24 cellular contexts compared by ENCODE assay signal in genomic region chr10:71830726-71831125, GRCh38.
"Had no signal": no experiment of that assay in that cellular context is flagged by ENCODE, and none has a peak within 500 bp of the region (broad histone marks: within the 10 kb centered on the region; RNA-seq: fewer than 3 reads in every experiment).

No MANE protein-coding gene starts in this region.

- H3K9me3 ChIP-seq: ascending aorta, esophagus muscularis mucosa, heart right ventricle, right atrium auricular region, testis, upper lobe of left lung, vagina had no signal

- H3K4me3 Mint-ChIP-seq: activated CD4-positive, alpha-beta memory T cell treated with anti-CD3 and anti-CD28 coated beads for 36 hours; activated naive CD4-positive, alpha-beta T cell treated with anti-CD3 and anti-CD28 coated beads, Interleukin-2, amount 10 ng/mL, durations not matched to agents 7 days and 5 days; activated naive CD8-positive, alpha-beta T cell treated with anti-CD3 and anti-CD28 coated beads, Interleukin-2, amount 10 ng/mL, durations not matched to agents 7 days and 5 days; naive thymus-derived CD8-positive, alpha-beta T cell; neural progenitor cell had no signal

- H3K9me3 Mint-ChIP-seq: activated CD4-positive, alpha-beta memory T cell treated with anti-CD3 and anti-CD28 coated beads for 36 hours; activated naive CD4-positive, alpha-beta T cell treated with anti-CD3 and anti-CD28 coated beads, Interleukin-2, amount 10 ng/mL, durations not matched to agents 7 days and 5 days; activated naive CD8-positive, alpha-beta T cell treated with anti-CD3 and anti-CD28 coated beads, Interleukin-2, amount 10 ng/mL, durations not matched to agents 7 days and 5 days; naive thymus-derived CD8-positive, alpha-beta T cell; neural progenitor cell had no signal

- H3K4me3 ChIP-seq: ascending aorta, esophagus muscularis mucosa, heart right ventricle, neural progenitor cell, right atrium auricular region, testis, upper lobe of left lung, vagina had no signal

- ATAC-seq: activated CD4-positive, CD25-positive, alpha-beta regulatory T cell treated with anti-CD3 and anti-CD28 coated beads, Interleukin-2, amount 50 U/mL, for 24 hours; heart right ventricle; naive thymus-derived CD8-positive, alpha-beta T cell; stimulated activated naive CD8-positive, alpha-beta T cell treated with anti-CD3 and anti-CD28 coated beads, Interleukin-15, Interleukin-2, amounts not matched to agents 100 U/mL and 50 U/mL, for 24 hours had no signal

- H3K27ac ChIP-seq: ascending aorta, brain microvascular endothelial cell, esophagus muscularis mucosa, neural progenitor cell, right atrium auricular region, testis, vagina, WERI-Rb-1 had no signal

- H3K27me3 ChIP-seq: ascending aorta, brain microvascular endothelial cell, esophagus muscularis mucosa, heart right ventricle, neural progenitor cell, right atrium auricular region, testis, upper lobe of left lung, vagina had no signal

- H3K36me3 ChIP-seq: neural progenitor cell had no signal

- H3K9ac ChIP-seq: neural progenitor cell had no signal

- H3K27ac Mint-ChIP-seq: activated CD4-positive, alpha-beta memory T cell treated with anti-CD3 and anti-CD28 coated beads for 36 hours; activated naive CD4-positive, alpha-beta T cell treated with anti-CD3 and anti-CD28 coated beads, Interleukin-2, amount 10 ng/mL, durations not matched to agents 7 days and 5 days; activated naive CD8-positive, alpha-beta T cell treated with anti-CD3 and anti-CD28 coated beads, Interleukin-2, amount 10 ng/mL, durations not matched to agents 7 days and 5 days; neural progenitor cell had no signal

- H3K27me3 Mint-ChIP-seq: activated CD4-positive, alpha-beta memory T cell treated with anti-CD3 and anti-CD28 coated beads for 36 hours; activated naive CD4-positive, alpha-beta T cell treated with anti-CD3 and anti-CD28 coated beads, Interleukin-2, amount 10 ng/mL, durations not matched to agents 7 days and 5 days; activated naive CD8-positive, alpha-beta T cell treated with anti-CD3 and anti-CD28 coated beads, Interleukin-2, amount 10 ng/mL, durations not matched to agents 7 days and 5 days; naive thymus-derived CD8-positive, alpha-beta T cell had no signal

- DNase-seq: activated CD4-positive, alpha-beta memory T cell treated with anti-CD3 and anti-CD28 coated beads for 36 hours; activated CD4-positive, alpha-beta T cell treated with anti-CD3 and anti-CD28 coated beads for 48 hours; activated CD8-positive, alpha-beta memory T cell treated with anti-CD3 and anti-CD28 coated beads, Interleukin-2, amount 50 U/mL, for 4 hours; activated gamma-delta T cell; activated naive CD4-positive, alpha-beta T cell treated with anti-CD3 and anti-CD28 coated beads, Interleukin-2, amount 10 ng/mL, durations not matched to agents 7 days and 5 days; activated naive CD8-positive, alpha-beta T cell treated with anti-CD3 and anti-CD28 coated beads, Interleukin-2, amount 10 ng/mL, durations not matched to agents 7 days and 5 days; activated T-cell treated with anti-CD3 and anti-CD28 coated beads, Interleukin-2, amount 50 U/mL, for 1 hour; brain microvascular endothelial cell; dermis blood vessel endothelial cell; effector CD8-positive, alpha-beta T cell; foreskin melanocyte; heart right ventricle; naive thymus-derived CD8-positive, alpha-beta T cell; stimulated activated CD4-positive, alpha-beta T cell treated with anti-CD3 and anti-CD28 coated beads, Interleukin-2, amount 100 ng/mL, for 48 hours; stimulated activated naive CD8-positive, alpha-beta T cell treated with anti-CD3 and anti-CD28 coated beads, Interleukin-15, Interleukin-2, amounts not matched to agents 100 U/mL and 50 U/mL, for 24 hours; testis; upper lobe of left lung; WERI-Rb-1 had no signal
